14 cellular contexts compared by ENCODE assay signal in genomic region chr17:65688307-65688706, GRCh38.
A peak's percentile ranks its signal among the peaks of the same experiment; 100 is the strongest.
DNase-seq lines count a peak whose midpoint lies in the region; TF ChIP-seq lines count a peak whose summit lies in the region.
"Had no signal": no experiment of that assay in that cellular context is flagged by ENCODE, and none has a peak within 500 bp of the region (broad histone marks: within the 10 kb centered on the region; RNA-seq: fewer than 3 reads in every experiment).

No MANE protein-coding gene starts in this region.

- DNase-seq in NCI-H2029 (lab: John Stamatoyannopoulos, UW), result peak; percentile 22
- no peak for DNase-seq in NCI-H2029 treated with DMSO at 0.1 percent for 48 hours (lab: John Stamatoyannopoulos, UW)
- DNase-seq in NCI-H2081 treated with DMSO at 0.1 percent for 48 hours (lab: John Stamatoyannopoulos, UW), result peak; percentile 39
- peak; percentile 55 for DNase-seq in SW480 (ENCODE audit: low spot score)
- DNase-seq in midbrain (lab: John Stamatoyannopoulos, UW), result peak; percentile 24
- no peak for DNase-seq in GM19240 (ENCODE audit: insufficient read length, low spot score)
- no peak for DNase-seq in NCI-H226
- DNase-seq in endothelial cell (ENCODE audit: low spot score), result no peak
- DNase-seq: CD8-positive, alpha-beta T cell; COR-L47; DND-41; GDM1; IMR-90 had no signal

- peaks cover 11% of the 10 kb centered on the region for H3K4me1 Mint-ChIP-seq in endothelial cell (ENCODE audit: unreplicated experiment)
- H3K4me1 Mint-ChIP-seq: CD14-positive monocyte had no signal

- H3K36me3 Mint-ChIP-seq in endothelial cell (ENCODE audit: low read depth, unreplicated experiment), result peaks cover 4% of the 10 kb centered on the region
- H3K36me3 Mint-ChIP-seq: CD14-positive monocyte; CD8-positive, alpha-beta T cell had no signal

- H3K27ac Mint-ChIP-seq in endothelial cell (ENCODE audit: unreplicated experiment), result no peak overlapping the region
- H3K27ac Mint-ChIP-seq: CD8-positive, alpha-beta T cell had no signal

- H3K27me3 Mint-ChIP-seq in endothelial cell (ENCODE audit: unreplicated experiment), result no peaks in the 10 kb centered on the region

- no peaks in the 10 kb centered on the region for H3K9me3 Mint-ChIP-seq in endothelial cell (ENCODE audit: unreplicated experiment)
- H3K9me3 Mint-ChIP-seq: CD8-positive, alpha-beta T cell had no signal

- H3K4me3 Mint-ChIP-seq in endothelial cell (ENCODE audit: unreplicated experiment), result no peak overlapping the region
- H3K4me3 Mint-ChIP-seq: CD14-positive monocyte; CD8-positive, alpha-beta T cell had no signal

- TF ChIP-seq CTCF in endothelial cell (IDR thresholded peaks at IDR 0.05; ENCODE audit: unreplicated experiment), result no peak

Comparison
In these comparisons a context has a peak if more than half of its experiments do, and no peak if none do; other contexts are left out.
1. DNase-seq: peak in NCI-H2029 (single experiment), NCI-H2081 treated with DMSO at 0.1 percent for 48 hours (single experiment), SW480 (single experiment) and midbrain (single experiment); none in NCI-H2029 treated with DMSO at 0.1 percent for 48 hours (single experiment), GM19240 (single experiment), NCI-H226 (single experiment) and endothelial cell (single experiment).